8 cellular contexts compared by ENCODE assay signal in genomic region chr10:104045151-104046089, GRCh38. TPM values are rescaled to one million over a fixed set of nuclear protein-coding genes. Genes with fewer than 3 reads are reported as not detected.
DNase-seq lines count a peak whose midpoint lies in the region; ATAC-seq, FAIRE-seq and TF ChIP-seq lines count a peak whose summit lies in the region.

No MANE protein-coding gene starts in this region.

- no peak for FAIRE-seq in GM12891 (lab: Jason Lieb, UNC)

- intact Hi-C loops in left lung (cut with DNase I) = loop anchor here in 1 of 2 donors (10.0 kb wide), 2 partner anchors 79 to 169 kb away; partner anchors contain the start of gene SFR1

- H3K4me1 Mint-ChIP-seq in T-cell = no peaks in the 10 kb centered on the region

- no peaks in the 10 kb centered on the region for H3K27me3 ChIP-seq in left lung

- CTCF ChIA-PET in T-cell (lab: Charles Lee) = no interaction called here

- H3K27ac ChIP-seq in left lung = no peak overlapping the region

- H3K36me3 Mint-ChIP-seq in T-cell = no peaks in the 10 kb centered on the region

- POLR2A ChIA-PET in T-cell (lab: Charles Lee) = no interaction called here

- TF ChIP-seq CTCF in NB4 (IDR thresholded peaks at IDR 0.05; ENCODE audit: low read depth, low read length) (peak; percentile 43), left lung (IDR thresholded peaks at IDR 0.05) (peak; percentile 47 to 51)

- no peaks in the 10 kb centered on the region for H3K9me3 ChIP-seq in left lung

- H3K36me3 ChIP-seq in left lung = no peaks in the 10 kb centered on the region

- no peak overlapping the region for H3K27ac Mint-ChIP-seq in T-cell

- H3K4me3 Mint-ChIP-seq in T-cell = no peak overlapping the region

- H3K4me3 ChIP-seq in NB4 (ENCODE audit: low read depth, low read length) (no peak overlapping the region), left lung (no peak overlapping the region)

- peaks cover 9 to 11% of the 10 kb centered on the region in 2 donors for H3K4me1 ChIP-seq in left lung

- ATAC-seq in left lung (peak; percentile 94), T-cell (replicated peaks in 1 of 4) (no peak)

- no peak for TF ChIP-seq POLR2A in NB4 (IDR thresholded peaks at IDR 0.05; ENCODE audit: extremely low read depth, insufficient read length)
- TF ChIP-seq POLR2A in GM12891 (IDR thresholded peaks at IDR 0.05; ENCODE audit: low read depth, low read length) = no peak

- DNase-seq in activated CD4-positive, alpha-beta T cell treated with anti-CD3 and anti-CD28 coated beads for 48 hours = peak; percentile 27
- no peak for DNase-seq in activated CD4-positive, alpha-beta T cell treated with anti-CD3 and anti-CD28 coated beads for 1 hour
- peak; percentile 37 for DNase-seq in NB4 (ENCODE audit: low read depth)
- peak; percentile 59 for DNase-seq in cerebellar cortex (ENCODE audit: low spot score)
- DNase-seq in left lung = peak in 1 of 2 donors; percentile 57
- no peak for DNase-seq in GM12891 (ENCODE audit: insufficient read length, low spot score)
- DNase-seq in T-cell = no peak
- DNase-seq in DMS79 treated with DMSO at 0.1 percent for 48 hours (lab: John Stamatoyannopoulos, UW) = no peak

- H3K27me3 Mint-ChIP-seq in T-cell = no peaks in the 10 kb centered on the region

- no peaks in the 10 kb centered on the region for H3K9me3 Mint-ChIP-seq in T-cell

TF ChIP-seq in GM12891, 5 proteins besides CTCF, POLR2A, EP300 and RAD21:
- TF ChIP-seq POLR2AphosphoS5 (IDR thresholded peaks at IDR 0.05; ENCODE audit: low read depth, low read length) = no peak
- no peak for TF ChIP-seq PAX5 (IDR thresholded peaks at IDR 0.05; ENCODE audit: insufficient read depth, low read length, severe bottlenecking)
- no peak for TF ChIP-seq POU2F2 (IDR thresholded peaks at IDR 0.05; ENCODE audit: low read depth, low read length)
- TF ChIP-seq TAF1 (IDR thresholded peaks at IDR 0.05; ENCODE audit: low read depth, low read length) = no peak
- no peak for TF ChIP-seq SPI1 (IDR thresholded peaks at IDR 0.05; ENCODE audit: low read depth, low read length)

RNA-seq across cellular contexts. Expression of gene COL17A1, which starts 40.3 kb away (rescaled TPM):
- total RNA-seq in left lung (10 to 100 TPM in 1 of 2 donors, 1 to 10 TPM in 1; 2.1 to 43.4 TPM), T-cell (under 1 TPM in 1 of 5 donors, not detected in 4; 0.16 TPM)
- not detected for polyA plus RNA-seq in GM12891 (2012; ENCODE audit: low read depth, missing spikeins)

Comparison
In these comparisons a context has a peak if more than half of its experiments do, and no peak if none do; other contexts are left out.
1. DNase-seq: peak in activated CD4-positive, alpha-beta T cell treated with anti-CD3 and anti-CD28 coated beads for 48 hours (single experiment), NB4 (single experiment) and cerebellar cortex (single experiment); none in activated CD4-positive, alpha-beta T cell treated with anti-CD3 and anti-CD28 coated beads for 1 hour (single experiment), GM12891 (single experiment), T-cell (0 of 34) and DMS79 treated with DMSO at 0.1 percent for 48 hours (single experiment).